In genomic region chr2:105379741-105380186, GRCh38 we compare ENCODE assay signal across 13 cellular contexts. TPM values are rescaled to one million over a fixed set of nuclear protein-coding genes. Genes with fewer than 3 reads are reported as not detected.
DNase-seq lines count a peak whose midpoint lies in the region; ATAC-seq and TF ChIP-seq lines count a peak whose summit lies in the region.
"Had no signal": no experiment of that assay in that cellular context is flagged by ENCODE, and none has a peak within 500 bp of the region (broad histone marks: within the 10 kb centered on the region; RNA-seq: fewer than 3 reads in every experiment).

No MANE protein-coding gene starts in this region.

- peaks cover 83% of the 10 kb centered on the region for H3K36me3 Mint-ChIP-seq in HFFc6 (ENCODE audit: low read depth)
- no peaks in the 10 kb centered on the region for H3K36me3 Mint-ChIP-seq in activated CD8-positive, alpha-beta T cell treated with anti-CD3 and anti-CD28 coated beads for 36 hours (ENCODE audit: low read depth)
- H3K36me3 Mint-ChIP-seq: activated naive CD8-positive, alpha-beta T cell treated with anti-CD3 and anti-CD28 coated beads, Interleukin-2, amount 10 ng/mL, durations not matched to agents 7 days and 5 days; CD4-positive, CD25-positive, alpha-beta regulatory T cell had no signal

- H3K4me2 ChIP-seq in smooth muscle cell (no peak overlapping the region), Karpas-422 (ENCODE audit: low read depth, low read length, poor library complexity, severe bottlenecking) (no peak overlapping the region)

- peak overlapping the region; percentile 6; the same call in 1 of the 2 replicates for H3K4me3 Mint-ChIP-seq in HFFc6
- H3K4me3 Mint-ChIP-seq in activated CD8-positive, alpha-beta T cell treated with anti-CD3 and anti-CD28 coated beads for 36 hours, result no peak overlapping the region
- H3K4me3 Mint-ChIP-seq: activated naive CD8-positive, alpha-beta T cell treated with anti-CD3 and anti-CD28 coated beads, Interleukin-2, amount 10 ng/mL, durations not matched to agents 7 days and 5 days; CD4-positive, CD25-positive, alpha-beta regulatory T cell had no signal

- no peak overlapping the region for H3K9ac ChIP-seq in smooth muscle cell (ENCODE audit: low read depth)
- H3K9ac ChIP-seq in Karpas-422 (ENCODE audit: low read length), result no peak overlapping the region

- H3K4me3 ChIP-seq in RWPE2 (ENCODE audit: severe bottlenecking) (no peak overlapping the region), smooth muscle cell (no peak overlapping the region), Karpas-422 (ENCODE audit: low read length) (no peak overlapping the region)

- no peaks in the 10 kb centered on the region for H3K9me3 Mint-ChIP-seq in HFFc6
- no peaks in the 10 kb centered on the region for H3K9me3 Mint-ChIP-seq in activated CD8-positive, alpha-beta T cell treated with anti-CD3 and anti-CD28 coated beads for 36 hours
- H3K9me3 Mint-ChIP-seq: activated naive CD8-positive, alpha-beta T cell treated with anti-CD3 and anti-CD28 coated beads, Interleukin-2, amount 10 ng/mL, durations not matched to agents 7 days and 5 days had no signal

- H3K9me3 ChIP-seq in RWPE2 (ENCODE audit: severe bottlenecking) (no peaks in the 10 kb centered on the region), smooth muscle cell (replicated peaks; ENCODE audit: low read depth) (no peaks in the 10 kb centered on the region), Karpas-422 (ENCODE audit: low read length) (no peaks in the 10 kb centered on the region)

- intact Hi-C loops in activated CD8-positive, alpha-beta T cell treated with anti-CD3 and anti-CD28 coated beads for 36 hours (cut with micrococcal nuclease), result no loop called here

- H3K4me1 ChIP-seq in RWPE2 (ENCODE audit: insufficient read depth, poor library complexity, severe bottlenecking), result peaks cover 61% of the 10 kb centered on the region
- no peaks in the 10 kb centered on the region for H3K4me1 ChIP-seq in smooth muscle cell (ENCODE audit: low read depth)
- no peaks in the 10 kb centered on the region for H3K4me1 ChIP-seq in Karpas-422 (ENCODE audit: low read length)

- peak overlapping the region; percentile 59 for H3K27ac ChIP-seq in RWPE2 (ENCODE audit: poor library complexity, severe bottlenecking)
- peak overlapping the region; percentile 64 for H3K27ac ChIP-seq in smooth muscle cell (ENCODE audit: low read depth)
- no peak overlapping the region for H3K27ac ChIP-seq in Karpas-422 (ENCODE audit: low read length)

- no peak overlapping the region for H2AFZ ChIP-seq in smooth muscle cell (ENCODE audit: low read depth)
- no peak overlapping the region for H2AFZ ChIP-seq in Karpas-422 (ENCODE audit: low read length)

- DNase-seq in HFFc6, result no peak
- DNase-seq in RWPE2 (ENCODE audit: low spot score), result peak; percentile 21
- DNase-seq in smooth muscle cell (lab: John Stamatoyannopoulos, UW; ENCODE audit: unreplicated experiment), result no peak
- no peak for DNase-seq in Karpas-422
- no peak for DNase-seq in HT-29 (ENCODE audit: low spot score)
- DNase-seq in activated CD8-positive, alpha-beta T cell treated with anti-CD3 and anti-CD28 coated beads for 36 hours, result no peak
- DNase-seq: activated naive CD8-positive, alpha-beta T cell treated with anti-CD3 and anti-CD28 coated beads, Interleukin-2, amount 10 ng/mL, durations not matched to agents 7 days and 5 days; CD4-positive, CD25-positive, alpha-beta regulatory T cell; NCI-H524; stimulated activated naive CD4-positive, alpha-beta T cell had no signal

- peaks cover 9% of the 10 kb centered on the region for H3F3A ChIP-seq in smooth muscle cell (ENCODE audit: low read depth)

- POLR2A ChIA-PET in activated CD8-positive, alpha-beta T cell treated with anti-CD3 and anti-CD28 coated beads for 36 hours (lab: Charles Lee), result no interaction called here

- CTCF ChIA-PET in activated CD8-positive, alpha-beta T cell treated with anti-CD3 and anti-CD28 coated beads for 36 hours (lab: Charles Lee), result interaction anchor here (1.0 kb wide), 1 partner anchor 14 kb away, joined by 3 read pairs; no protein-coding TSS in a partner anchor

- TF ChIP-seq CTCF in HFFc6 (IDR thresholded peaks at IDR 0.05), result no peak
- no peak for TF ChIP-seq CTCF in RWPE2 (IDR thresholded peaks at IDR 0.05; ENCODE audit: poor library complexity, severe bottlenecking)
- no peak for TF ChIP-seq CTCF in smooth muscle cell (IDR thresholded peaks at IDR 0.05; ENCODE audit: borderline replicate concordance, insufficient read depth, poor library complexity, severe bottlenecking)
- no peak for TF ChIP-seq CTCF in activated CD8-positive, alpha-beta T cell treated with anti-CD3 and anti-CD28 coated beads for 36 hours (IDR thresholded peaks at IDR 0.05)

- no peaks in the 10 kb centered on the region for H3K9me2 ChIP-seq in Karpas-422 (replicated peaks; ENCODE audit: insufficient read depth, low read length)

- H3K27me3 ChIP-seq in RWPE2 (ENCODE audit: insufficient read depth, poor library complexity, severe bottlenecking) (no peaks in the 10 kb centered on the region), smooth muscle cell (ENCODE audit: low read depth) (no peaks in the 10 kb centered on the region), Karpas-422 (ENCODE audit: low read length) (no peaks in the 10 kb centered on the region)

- peak overlapping the region; percentile 75 for H3K27ac Mint-ChIP-seq in HFFc6
- no peak overlapping the region for H3K27ac Mint-ChIP-seq in activated CD8-positive, alpha-beta T cell treated with anti-CD3 and anti-CD28 coated beads for 36 hours
- H3K27ac Mint-ChIP-seq: activated naive CD8-positive, alpha-beta T cell treated with anti-CD3 and anti-CD28 coated beads, Interleukin-2, amount 10 ng/mL, durations not matched to agents 7 days and 5 days; CD4-positive, CD25-positive, alpha-beta regulatory T cell had no signal

- H3K79me2 ChIP-seq in smooth muscle cell (ENCODE audit: low read depth), result peaks cover 20% of the 10 kb centered on the region
- H3K79me2 ChIP-seq in Karpas-422 (ENCODE audit: low read length), result no peaks in the 10 kb centered on the region

- H3K36me3 ChIP-seq in RWPE2 (ENCODE audit: low read depth), result peaks cover 100% of the 10 kb centered on the region
- H3K36me3 ChIP-seq in smooth muscle cell (ENCODE audit: low read depth), result peaks cover 21% of the 10 kb centered on the region
- H3K36me3 ChIP-seq in Karpas-422 (ENCODE audit: insufficient read depth, low read length), result no peaks in the 10 kb centered on the region

- 95% methylated on average over 7 of the region's 7 CpGs for WGBS in smooth muscle cell (ENCODE audit: low lambda C conversion rate)

- peaks cover 3% of the 10 kb centered on the region for H3K27me3 Mint-ChIP-seq in HFFc6 (ENCODE audit: insufficient read depth)
- H3K27me3 Mint-ChIP-seq in activated CD8-positive, alpha-beta T cell treated with anti-CD3 and anti-CD28 coated beads for 36 hours, result no peaks in the 10 kb centered on the region
- H3K27me3 Mint-ChIP-seq: activated naive CD8-positive, alpha-beta T cell treated with anti-CD3 and anti-CD28 coated beads, Interleukin-2, amount 10 ng/mL, durations not matched to agents 7 days and 5 days had no signal

- peaks cover 67% of the 10 kb centered on the region for H4K20me1 ChIP-seq in smooth muscle cell (ENCODE audit: low read depth)
- H4K20me1 ChIP-seq in Karpas-422 (ENCODE audit: insufficient read depth, low read depth, low read length), result no peaks in the 10 kb centered on the region

- ATAC-seq in RWPE2 (ENCODE audit: low read depth), result 0 out of 3 replicates have a peak, but pooled peaks have one; percentile 6
- ATAC-seq in esophagus mucosa, result peak; percentile 79
- no peak for ATAC-seq in GM19452 (IDR thresholded peaks at IDR 0.05; ENCODE audit: unreplicated experiment)
- ATAC-seq in activated CD8-positive, alpha-beta T cell treated with anti-CD3 and anti-CD28 coated beads for 36 hours, result no peak
- ATAC-seq: HCT116 had no signal

- H3K4me1 Mint-ChIP-seq in HFFc6 (ENCODE audit: low read depth), result peaks cover 77% of the 10 kb centered on the region
- no peaks in the 10 kb centered on the region for H3K4me1 Mint-ChIP-seq in activated CD8-positive, alpha-beta T cell treated with anti-CD3 and anti-CD28 coated beads for 36 hours (ENCODE audit: low read depth)
- H3K4me1 Mint-ChIP-seq: activated naive CD8-positive, alpha-beta T cell treated with anti-CD3 and anti-CD28 coated beads, Interleukin-2, amount 10 ng/mL, durations not matched to agents 7 days and 5 days had no signal

RNA-seq across cellular contexts. Expression of gene FHL2, which starts 19.1 kb away (rescaled TPM):
- total RNA-seq in HFFc6 (2021; fragmentation: NEBNext Ultra II Directional; extraction: Animal tissue kit (Norgen Biotek cat#: 25700)), result 100 to 1,000 TPM; 211 to 281 (median 243) TPM
- total RNA-seq in esophagus mucosa (39.0 TPM), smooth muscle cell (67.6 and 98.0 TPM in 2 replicates)
- 64.1 and 82.8 TPM in 2 replicates for polyA plus RNA-seq in smooth muscle cell
- total RNA-seq in Karpas-422 (2014; rRNA removed; shearing (Covaris generic); ENCODE audit: low replicate concordance), result 0.26 TPM in 1 of 2 replicates, not detected in the other
- 56.2 and 56.4 TPM in 2 replicates for total RNA-seq in HT-29 (2014; rRNA removed; shearing (Covaris generic))
- total RNA-seq in activated CD8-positive, alpha-beta T cell treated with anti-CD3 and anti-CD28 coated beads for 36 hours, result 1 to 10 TPM; 3.3 to 4.4 TPM

RNA-seq across cellular contexts. Expression of gene C2orf49, which starts 42.4 kb away (rescaled TPM):
- 10 to 100 TPM; 17.7 to 25.4 (median 20.0) TPM for total RNA-seq in HFFc6 (2021; fragmentation: NEBNext Ultra II Directional; extraction: Animal tissue kit (Norgen Biotek cat#: 25700))
- 9.4 TPM for total RNA-seq in esophagus mucosa
- 23.2 and 37.7 TPM in 2 replicates for total RNA-seq in smooth muscle cell
- polyA plus RNA-seq in smooth muscle cell, result 17.9 and 18.8 TPM in 2 replicates
- total RNA-seq in Karpas-422 (2014; rRNA removed; shearing (Covaris generic); ENCODE audit: low replicate concordance), result 26.3 and 42.4 TPM in 2 replicates
- total RNA-seq in HT-29 (2014; rRNA removed; shearing (Covaris generic)), result 6.7 and 7.7 TPM in 2 replicates
- total RNA-seq in activated CD8-positive, alpha-beta T cell treated with anti-CD3 and anti-CD28 coated beads for 36 hours, result 10 to 100 TPM; 22.3 to 23.3 TPM

RNA-seq across cellular contexts. Expression of gene TGFBRAP1, which starts 50.2 kb away (rescaled TPM):
- total RNA-seq in HFFc6 (2021; fragmentation: NEBNext Ultra II Directional; extraction: Animal tissue kit (Norgen Biotek cat#: 25700)), result 10 to 100 TPM; 18.9 to 22.5 (median 19.8) TPM
- total RNA-seq in esophagus mucosa, result 11.4 TPM
- 10.5 and 11.8 TPM in 2 replicates for total RNA-seq in smooth muscle cell
- 8.9 and 14.5 TPM in 2 replicates for polyA plus RNA-seq in smooth muscle cell
- total RNA-seq in Karpas-422 (2014; rRNA removed; shearing (Covaris generic); ENCODE audit: low replicate concordance), result 23.0 and 30.2 TPM in 2 replicates
- 35.0 and 35.8 TPM in 2 replicates for total RNA-seq in HT-29 (2014; rRNA removed; shearing (Covaris generic))
- 10 to 100 TPM; 17.9 to 20.2 TPM for total RNA-seq in activated CD8-positive, alpha-beta T cell treated with anti-CD3 and anti-CD28 coated beads for 36 hours

Comparison
In these comparisons a context has a peak if more than half of its experiments do, and no peak if none do; other contexts are left out.
1. ATAC-seq: peak in RWPE2 (single experiment) and esophagus mucosa (single experiment); none in GM19452 (single experiment) and activated CD8-positive, alpha-beta T cell treated with anti-CD3 and anti-CD28 coated beads for 36 hours (single experiment).